In the genomic region with DNA sequence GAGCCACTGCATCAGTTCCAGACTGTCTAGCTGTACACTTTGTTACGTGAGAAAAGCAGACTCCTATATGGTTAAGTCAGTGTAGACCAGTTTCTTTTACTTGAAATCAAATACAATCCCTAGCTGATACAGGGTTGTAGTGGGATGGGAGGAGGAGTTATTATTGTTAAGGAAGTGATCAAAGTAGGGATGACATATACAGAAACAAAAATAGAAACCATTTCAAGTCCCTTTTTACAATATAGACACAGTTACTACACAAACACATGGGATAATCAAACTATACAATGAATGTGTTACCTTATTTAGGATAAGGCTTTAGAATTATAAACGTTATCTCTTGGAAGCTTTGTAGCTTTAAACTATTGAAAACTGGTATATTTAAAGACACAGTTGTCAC, we compare ENCODE assay signal across 11 cellular contexts.
"Had no signal": no experiment of that assay in that cellular context is flagged by ENCODE, and none has a peak within 500 bp of the region (broad histone marks: within the 10 kb centered on the region; RNA-seq: fewer than 3 reads in every experiment).

No MANE protein-coding gene starts in this region.

- FAIRE-seq: H1, H54 had no signal

- H3K4me1 Mint-ChIP-seq: GM23338, H9 had no signal

- ATAC-seq: GM23338, HCT116 had no signal

- H3K9me3 Mint-ChIP-seq: GM23338, H9 had no signal

- H3K4me3 ChIP-seq: GM23248, GM23338, HAP-1 had no signal

- DNase-seq: GM23248, GOT3, H7, H9, HCEC 1CT, HFFc6 had no signal

- H3K4me3 Mint-ChIP-seq: GM23338, H9, HFFc6 had no signal

- H3K4me1 ChIP-seq: HAP-1 had no signal

- H3K27ac Mint-ChIP-seq: GM23338, H9, HFFc6 had no signal

- H3K9me3 ChIP-seq: HAP-1 had no signal

- H3K36me3 ChIP-seq: HAP-1 had no signal
